In the genomic region with DNA sequence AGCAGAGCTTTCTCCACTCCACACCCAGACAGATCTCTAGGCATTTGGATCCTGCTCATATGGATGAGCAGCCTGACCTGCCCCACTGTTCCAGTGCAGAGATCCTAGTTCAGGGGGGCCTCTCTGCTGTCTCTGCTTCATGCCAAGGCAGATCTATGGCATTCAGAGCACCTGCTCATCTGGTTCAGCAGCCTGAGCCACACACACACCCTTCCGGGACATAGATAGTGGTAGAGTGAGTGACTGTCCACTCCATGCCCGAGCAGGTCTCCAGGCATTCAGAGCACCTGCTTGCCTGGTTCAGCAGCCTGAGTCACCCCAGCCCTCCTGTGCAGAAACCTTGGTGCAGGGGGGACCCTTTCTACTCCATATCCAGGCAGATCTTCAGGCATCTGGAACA, we compare ENCODE assay signal across 21 cellular contexts.
"Had no signal": no experiment of that assay in that cellular context is flagged by ENCODE, and none has a peak within 500 bp of the region (broad histone marks: within the 10 kb centered on the region; RNA-seq: fewer than 3 reads in every experiment).

No MANE protein-coding gene starts in this region.

- H2AFZ ChIP-seq: neural progenitor cell had no signal

- H3K4me3 Mint-ChIP-seq: mesothelial cell of epicardium; naive B cell; natural killer cell; nephron progenitor cell; neural progenitor cell; stimulated activated effector memory CD8-positive, alpha-beta T cell treated with anti-CD3 and anti-CD28 coated beads, Interleukin-12 subunit alpha, Interleukin-12 subunit beta, amount 100 ng/mL, for 72 hours; stimulated activated naive CD8-positive, alpha-beta T cell treated with anti-CD3 and anti-CD28 coated beads, Interleukin-15, Interleukin-2, amounts not matched to agents 100 ng/mL and 50 ng/mL, for 24 hours had no signal

- DNase-seq: left ventricle myocardium inferior, occipital lobe, ovary, retina, right cardiac atrium, tibial artery, upper lobe of right lung had no signal

- ATAC-seq: sciatic nerve had no signal

- H3K36me3 Mint-ChIP-seq: mesothelial cell of epicardium; natural killer cell; neural progenitor cell; stimulated activated effector memory CD8-positive, alpha-beta T cell treated with anti-CD3 and anti-CD28 coated beads, Interleukin-12 subunit alpha, Interleukin-12 subunit beta, amount 100 ng/mL, for 72 hours had no signal

- H3K9me3 ChIP-seq: ovary, prostate gland had no signal

- H3K27ac Mint-ChIP-seq: mesothelial cell of epicardium; natural killer cell; nephron progenitor cell; neural progenitor cell; stimulated activated effector memory CD8-positive, alpha-beta T cell treated with anti-CD3 and anti-CD28 coated beads, Interleukin-12 subunit alpha, Interleukin-12 subunit beta, amount 100 ng/mL, for 72 hours; stimulated activated naive CD8-positive, alpha-beta T cell treated with anti-CD3 and anti-CD28 coated beads, Interleukin-15, Interleukin-2, amounts not matched to agents 100 ng/mL and 50 ng/mL, for 24 hours had no signal

- H3K4me1 Mint-ChIP-seq: mesothelial cell of epicardium; nephron progenitor cell; neural progenitor cell; stimulated activated effector memory CD8-positive, alpha-beta T cell treated with anti-CD3 and anti-CD28 coated beads, Interleukin-12 subunit alpha, Interleukin-12 subunit beta, amount 100 ng/mL, for 72 hours had no signal

- H3K27ac ChIP-seq: left ventricle myocardium inferior, neural progenitor cell, neutrophil, ovary, prostate gland, skin epidermis, suprapubic skin, thoracic aorta, tibial artery, upper lobe of right lung had no signal

- H3K4me1 ChIP-seq: left ventricle myocardium inferior, neural progenitor cell, prostate gland, suprapubic skin, tibial artery, upper lobe of right lung had no signal

- H3K4me2 ChIP-seq: neural progenitor cell had no signal

- H3K27me3 ChIP-seq: neural progenitor cell, ovary, suprapubic skin, tibial artery, upper lobe of right lung had no signal

- H3K9ac ChIP-seq: neural progenitor cell had no signal

- H3K36me3 ChIP-seq: left ventricle myocardium inferior, neural progenitor cell, neutrophil, ovary, prostate gland, suprapubic skin, thoracic aorta, tibial artery, upper lobe of right lung had no signal

- H3K4me3 ChIP-seq: left ventricle myocardium inferior, lung, neural progenitor cell, ovary, prostate gland, skin epidermis, suprapubic skin, thoracic aorta, tibial artery, upper lobe of right lung had no signal

- H3K9me3 Mint-ChIP-seq: natural killer cell; stimulated activated effector memory CD8-positive, alpha-beta T cell treated with anti-CD3 and anti-CD28 coated beads, Interleukin-12 subunit alpha, Interleukin-12 subunit beta, amount 100 ng/mL, for 72 hours; stimulated activated naive CD8-positive, alpha-beta T cell treated with anti-CD3 and anti-CD28 coated beads, Interleukin-15, Interleukin-2, amounts not matched to agents 100 ng/mL and 50 ng/mL, for 24 hours had no signal
